8 cellular contexts compared by ENCODE assay signal in genomic region chr6:1381397-1382330, GRCh38. TPM values are rescaled to one million over a fixed set of nuclear protein-coding genes. Genes with fewer than 3 reads are reported as not detected.
A peak's percentile ranks its signal among the peaks of the same experiment; 100 is the strongest.
DNase-seq lines count a peak whose midpoint lies in the region; ATAC-seq and TF ChIP-seq lines count a peak whose summit lies in the region.

No MANE protein-coding gene starts in this region.

- no peak overlapping the region for H2BK120ac ChIP-seq in mesendoderm (ENCODE audit: low read depth, low read length)

- no peaks in the 10 kb centered on the region for H3K79me1 ChIP-seq in mesendoderm (ENCODE audit: low read length)

- peak overlapping the region; percentile 42 for H3K56ac ChIP-seq in mesendoderm (ENCODE audit: low read length)

- peak overlapping the region; percentile 71 for H3K4me2 ChIP-seq in mesendoderm (ENCODE audit: low read length)

- no CpG with 5 or more reads among the region's 90 CpGs for WGBS in mesendoderm (ENCODE audit: extremely low coverage, insufficient coverage, low lambda C conversion rate)

- H3K4me3 ChIP-seq in dorsolateral prefrontal cortex (peak overlapping the region in 58 of 59 donors; percentile 11 to 69 (median 54)), mesendoderm (ENCODE audit: low read length) (no peak overlapping the region)

- no peaks in the 10 kb centered on the region for H3K36me3 ChIP-seq in mesendoderm (ENCODE audit: control insufficient read depth, insufficient read depth, low read length)

- H3K4me1 ChIP-seq in mesendoderm (ENCODE audit: control insufficient read depth, low read depth, low read length) = no peaks in the 10 kb centered on the region

- no peak overlapping the region for H3K4ac ChIP-seq in mesendoderm (ENCODE audit: low read depth, low read length)

- H4K5ac ChIP-seq in mesendoderm (ENCODE audit: low read length) = no peak overlapping the region

- no peak for ATAC-seq in GM18502 (IDR thresholded peaks at IDR 0.05; ENCODE audit: poor library complexity, unreplicated experiment)

- H2BK15ac ChIP-seq in mesendoderm (replicated peaks; ENCODE audit: low read depth) = no peak overlapping the region

- no peaks in the 10 kb centered on the region for H3K79me2 ChIP-seq in mesendoderm (ENCODE audit: control insufficient read depth, insufficient read depth, low read length)

- H3K23ac ChIP-seq in mesendoderm (ENCODE audit: low read length) = no peak overlapping the region

- in situ Hi-C loops in Caki2 (cut with HindIII; ENCODE audit: low pct_unique_long_range_greater_than_20kb, low sequenced_read_pairs) = loop anchor here (25.0 kb wide), 1 partner anchor 794 kb away; no protein-coding TSS in a partner anchor

- H4K8ac ChIP-seq in mesendoderm (ENCODE audit: low read depth, low read length) = no peak overlapping the region

- H2AK5ac ChIP-seq in mesendoderm (ENCODE audit: low read length) = no peak overlapping the region

- TF ChIP-seq EP300 in Ishikawa (IDR thresholded peaks at IDR 0.05; ENCODE audit: borderline replicate concordance) = no peak

- H3K27me3 ChIP-seq in dorsolateral prefrontal cortex (peaks cover 14 to 100% (median 99%) of the 10 kb centered on the region in 45 donors), mesendoderm (ENCODE audit: insufficient read depth, low read length, poor library complexity) (peaks cover 80% of the 10 kb centered on the region)

- H2BK5ac ChIP-seq in mesendoderm (ENCODE audit: low read length) = no peak overlapping the region

- peak overlapping the region; percentile 32 for H3K9ac ChIP-seq in mesendoderm (ENCODE audit: low read length)

- H3K18ac ChIP-seq in mesendoderm (ENCODE audit: low read length) = no peak overlapping the region

- intact Hi-C loops in dorsolateral prefrontal cortex (cut with DNase I) = loop anchor here (1.0 to 10.0 kb wide), 7 partner anchors 469 to 789 kb away; no protein-coding TSS in a partner anchor

- peak; percentile 60 to 99 (median 90) for TF ChIP-seq CTCF in dorsolateral prefrontal cortex (IDR thresholded peaks at IDR 0.05 in 54 of 56, conservative IDR thresholded peaks at IDR 0.05 in 2 of 56; ENCODE audit: low read depth in 1 of 56, partially characterized antibody in 56 of 56)

- peak overlapping the region in 39 of 59 donors; percentile 4 to 86 (median 69) for H3K27ac ChIP-seq in dorsolateral prefrontal cortex
- H3K27ac ChIP-seq in mesendoderm (ENCODE audit: low read depth, low read length) = no peak overlapping the region

- peak; percentile 77 for TF ChIP-seq RAD21 in Ishikawa (IDR thresholded peaks at IDR 0.05; ENCODE audit: low read depth)

- DNase-seq in Caki2 (ENCODE audit: low read depth) (peak; percentile 74), dorsolateral prefrontal cortex (peak in 6 of 10 donors; percentile 29 to 82 (median 52)), mesendoderm (peak; percentile 67), foreskin melanocyte (no peak)
- DNase-seq in activated CD4-positive, alpha-beta T cell treated with anti-CD3 and anti-CD28 coated beads for 4 hours = peak; percentile 33 to 54
- DNase-seq in stimulated activated CD8-positive, alpha-beta memory T cell treated with anti-CD3 and anti-CD28 coated beads, Interleukin-4, amount 100 ng/mL, for 48 hours = peak; percentile 83

TF ChIP-seq in Ishikawa, 13 proteins besides CTCF, POLR2A, EP300 and RAD21:
- TF ChIP-seq CEBPB (IDR thresholded peaks at IDR 0.05) (no peak), ZBTB7A (IDR thresholded peaks at IDR 0.05; ENCODE audit: low read depth) (no peak), NFIC (IDR thresholded peaks at IDR 0.05) (no peak), CREB1 (IDR thresholded peaks at IDR 0.05; ENCODE audit: low read depth) (no peak), EGR1 (IDR thresholded peaks at IDR 0.05) (no peak), TEAD4 (IDR thresholded peaks at IDR 0.05) (no peak), REST (IDR thresholded peaks at IDR 0.05; ENCODE audit: low read depth) (no peak)
- TF ChIP-seq, protein P1, sequence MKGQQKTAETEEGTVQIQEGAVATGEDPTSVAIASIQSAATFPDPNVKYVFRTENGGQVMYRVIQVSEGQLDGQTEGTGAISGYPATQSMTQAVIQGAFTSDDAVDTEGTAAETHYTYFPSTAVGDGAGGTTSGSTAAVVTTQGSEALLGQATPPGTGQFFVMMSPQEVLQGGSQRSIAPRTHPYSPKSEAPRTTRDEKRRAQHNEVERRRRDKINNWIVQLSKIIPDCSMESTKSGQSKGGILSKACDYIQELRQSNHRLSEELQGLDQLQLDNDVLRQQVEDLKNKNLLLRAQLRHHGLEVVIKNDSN (IDR thresholded peaks at IDR 0.05) = no peak
- TF ChIP-seq, protein P2, sequence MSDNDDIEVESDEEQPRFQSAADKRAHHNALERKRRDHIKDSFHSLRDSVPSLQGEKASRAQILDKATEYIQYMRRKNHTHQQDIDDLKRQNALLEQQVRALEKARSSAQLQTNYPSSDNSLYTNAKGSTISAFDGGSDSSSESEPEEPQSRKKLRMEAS (IDR thresholded peaks at IDR 0.05) = peak; percentile 35; the same call in 1 of the 2 replicates

RNA-seq across cellular contexts. Expression of gene FOXF2, which starts 7.7 kb away (rescaled TPM):
- 6.8 and 14.1 TPM in 2 replicates for total RNA-seq in Caki2 (2014; rRNA removed; shearing (Covaris generic); ENCODE audit: low replicate concordance)
- 10 to 100 TPM in 1 of 120 experiments, 1 to 10 TPM in 119; 1.1 to 10.6 (median 4.2) TPM for total RNA-seq in dorsolateral prefrontal cortex
- 0.17 TPM for polyA plus RNA-seq in mesendoderm (2013, experiment 1 of 2)
- 0.13 TPM for polyA plus RNA-seq in mesendoderm (2013, experiment 2 of 2)
